Comparison of ENCODE assay signal across 26 cellular contexts in genomic region chr12:76138656-76139055, GRCh38.
"Had no signal": no experiment of that assay in that cellular context is flagged by ENCODE, and none has a peak within 500 bp of the region (broad histone marks: within the 10 kb centered on the region; RNA-seq: fewer than 3 reads in every experiment).

No MANE protein-coding gene starts in this region.

- ATAC-seq: stimulated activated effector memory CD8-positive, alpha-beta T cell treated with anti-CD3 and anti-CD28 coated beads, Interleukin-12 subunit alpha, Interleukin-12 subunit beta, amount 100 ng/mL, for 72 hours; stimulated activated memory B cell treated with anti-CD40 and anti-IgM and Interleukin-4, amounts not matched to agents 10 μg/mL and 1 μg/mL and 100 μg/mL, for 72 hours; stimulated activated naive B cell treated with anti-CD40 and anti-IgM and Interleukin-4, amounts not matched to agents 10 μg/mL and 1 μg/mL and 100 μg/mL, for 72 hours; stimulated activated naive CD8-positive, alpha-beta T cell treated with anti-CD3 and anti-CD28 coated beads, Interleukin-15, amount 100 ng/mL, for 72 hours; stimulated activated naive CD8-positive, alpha-beta T cell treated with anti-CD3 and anti-CD28 coated beads, Interleukin-15, Interleukin-2, amounts not matched to agents 100 U/mL and 50 U/mL, for 24 hours; upper lobe of right lung had no signal

- H3K27me3 ChIP-seq: stomach, suprapubic skin, testis, thyroid gland, tibial artery, tibial nerve, transverse colon, upper lobe of left lung, upper lobe of right lung, uterus, vagina had no signal

- DNase-seq: stimulated activated CD4-positive, alpha-beta T cell treated with anti-CD3 and anti-CD28 coated beads, Interleukin-2, amount 100 ng/mL, for 48 hours; stimulated activated CD4-positive, alpha-beta T cell treated with anti-CD3 and anti-CD28 coated beads, Interleukin-4, amount 100 ng/mL, for 1 hour; stimulated activated CD4-positive, alpha-beta T cell treated with anti-CD3 and anti-CD28 coated beads, Interleukin-4, amount 100 ng/mL, for 24 hours; stimulated activated CD4-positive, alpha-beta T cell treated with anti-CD3 and anti-CD28 coated beads, Interleukin-4, amount 100 ng/mL, for 4 hours; stimulated activated CD8-positive, alpha-beta memory T cell treated with anti-CD3 and anti-CD28 coated beads, Interleukin-4, amount 100 ng/mL, for 48 hours; stimulated activated naive B cell treated with anti-CD40 and anti-IgM and Interleukin-4, amounts not matched to agents 10 μg/mL and 1 μg/mL and 100 μg/mL, for 72 hours; stimulated activated naive CD4-positive, alpha-beta T cell; stimulated activated naive CD4-positive, alpha-beta T cell treated with Interleukin-2 at 50 U/mL for 16 hours; stimulated activated naive CD8-positive, alpha-beta T cell treated with anti-CD3 and anti-CD28 coated beads, Interleukin-15, amount 100 ng/mL, for 72 hours; stimulated activated naive CD8-positive, alpha-beta T cell treated with anti-CD3 and anti-CD28 coated beads, Interleukin-15, Interleukin-2, amounts not matched to agents 100 U/mL and 50 U/mL, for 24 hours; stomach; substantia nigra; testis; thyroid gland; tibial artery; transverse colon; upper lobe of left lung; upper lobe of right lung; uterus had no signal

- H3K9me3 ChIP-seq: suprapubic skin, testis, thoracic aorta, thyroid gland, tibial artery, transverse colon, upper lobe of right lung, uterus had no signal

- H3K4me3 ChIP-seq: stomach, suprapubic skin, testis, thoracic aorta, thyroid gland, tibial artery, tibial nerve, transverse colon, upper lobe of left lung, upper lobe of right lung, uterus, vagina had no signal

- FAIRE-seq: urothelium cell line had no signal

- H3K4me1 ChIP-seq: suprapubic skin, testis, thyroid gland, tibial artery, transverse colon, upper lobe of right lung, uterus, vagina had no signal

- H3K36me3 ChIP-seq: stomach, suprapubic skin, thoracic aorta, thyroid gland, tibial artery, tibial nerve, transverse colon, upper lobe of left lung, upper lobe of right lung, uterus, vagina had no signal

- H3K27ac ChIP-seq: stomach, suprapubic skin, testis, thoracic aorta, thyroid gland, tibial artery, tibial nerve, transverse colon, upper lobe of left lung, upper lobe of right lung, uterus, vagina had no signal
